8 cellular contexts compared by ENCODE assay signal in the genomic region with DNA sequence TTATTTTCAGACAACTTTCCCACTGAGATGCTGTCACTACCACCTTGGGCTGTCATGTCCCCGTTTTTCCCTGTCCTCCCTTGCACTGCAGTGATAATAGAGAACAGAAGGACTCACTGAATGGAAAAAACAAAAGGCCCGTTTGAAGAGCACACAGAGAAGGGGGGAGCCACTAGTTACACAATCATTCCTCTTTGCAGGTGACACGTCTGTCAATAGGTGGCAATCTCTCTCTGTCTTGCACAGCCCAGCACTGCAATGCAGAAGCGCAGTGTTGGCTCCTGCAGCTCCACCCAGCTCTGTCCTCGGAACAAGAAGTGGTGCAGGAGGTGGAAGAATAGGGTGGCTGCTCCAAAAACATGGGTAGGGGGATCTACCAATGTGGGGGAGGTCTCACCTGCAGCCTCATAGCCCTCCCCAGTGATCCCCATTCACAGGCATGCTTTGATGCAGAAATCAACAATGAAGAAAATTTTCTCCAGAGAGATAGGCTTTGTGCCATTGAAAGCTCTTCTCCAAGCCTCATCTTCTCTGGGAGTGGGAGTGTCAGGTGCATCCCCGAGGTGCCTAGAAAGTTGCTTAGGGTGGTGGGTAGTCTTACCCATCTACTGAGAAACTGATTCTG. TPM values are rescaled to one million over a fixed set of nuclear protein-coding genes. Genes with fewer than 3 reads are reported as not detected.
DNase-seq lines count a peak whose midpoint lies in the region; ATAC-seq, FAIRE-seq and TF ChIP-seq lines count a peak whose summit lies in the region.

No MANE protein-coding gene starts in this region.

- H3K9ac ChIP-seq in IMR-90 (ENCODE audit: low read depth, low read length) (no peak overlapping the region), NT2/D1 (ENCODE audit: insufficient read length, low read depth) (no peak overlapping the region)

- H3K4ac ChIP-seq in IMR-90 (ENCODE audit: low read depth, low read length) = no peak overlapping the region; the same call in 1 of the 2 replicates

- H4K20me1 ChIP-seq in IMR-90 (ENCODE audit: insufficient read depth, low read length) = peaks cover 78% of the 10 kb centered on the region

- H3K79me1 ChIP-seq in IMR-90 (ENCODE audit: low read depth in 1 of 2, low read length in 2 of 2) = peaks cover 49 to 76% of the 10 kb centered on the region in 2 experiments

- POLR2A ChIA-PET in IMR-90 (lab: Charles Lee; ENCODE audit: unreplicated experiment) = no interaction called here

- H2BK5ac ChIP-seq in IMR-90 (ENCODE audit: low read depth, low read length, poor library complexity, severe bottlenecking) = peak overlapping the region; percentile 39

- ATAC-seq in GM21576 (IDR thresholded peaks at IDR 0.05; ENCODE audit: unreplicated experiment) (peak; percentile 47), IMR-90 (ENCODE audit: low read depth) (no peak)

- no peak overlapping the region for H2BK20ac ChIP-seq in IMR-90 (ENCODE audit: low read depth, low read length)

- in situ Hi-C loops in G401 (cut with HindIII; ENCODE audit: low sequenced_read_pairs) = no loop called here
- in situ Hi-C loops in IMR-90 (cut with MboI; ENCODE audit: low sequenced_read_pairs) = no loop called here

- H3K9me3 ChIP-seq in IMR-90 (ENCODE audit: control insufficient read depth, insufficient read depth, low read length) (no peaks in the 10 kb centered on the region), NT2/D1 (ENCODE audit: insufficient read depth, low read length) (peaks cover 15% of the 10 kb centered on the region), tibial nerve (no peaks in the 10 kb centered on the region)

- intact Hi-C loops in IMR-90 (cut with micrococcal nuclease) = no loop called here

- H3K27me3 ChIP-seq in IMR-90 (ENCODE audit: control insufficient read depth, insufficient read depth, low read length) (no peaks in the 10 kb centered on the region), NT2/D1 (ENCODE audit: insufficient read depth, insufficient read length) (no peaks in the 10 kb centered on the region), tibial nerve (no peaks in the 10 kb centered on the region)

- FAIRE-seq in frontal cortex (lab: Jason Lieb, UNC) = no peak

- peak overlapping the region; percentile 18 for H2AK9ac ChIP-seq in IMR-90 (replicated peaks; ENCODE audit: low read depth, low read length, poor library complexity)

- no peak overlapping the region for H4K5ac ChIP-seq in IMR-90 (ENCODE audit: low read depth, low read length)

- H3K4me1 ChIP-seq in IMR-90 (ENCODE audit: control insufficient read depth, insufficient read depth, low read length) (peaks cover 34% of the 10 kb centered on the region), NT2/D1 (ENCODE audit: insufficient read depth, insufficient read length) (peaks cover 3% of the 10 kb centered on the region), tibial nerve (peaks cover 3 to 88% (median 55%) of the 10 kb centered on the region in 4 donors)

- H3K4me3 ChIP-seq in IMR-90 (ENCODE audit: insufficient read depth, low read depth, low read length) (no peak overlapping the region), NT2/D1 (ENCODE audit: insufficient read length, low read depth) (no peak overlapping the region), tibial nerve (no peak overlapping the region)

- H3K4me2 ChIP-seq in IMR-90 (ENCODE audit: low read depth, low read length) = peak overlapping the region; percentile 2; the same call in 1 of the 2 replicates

- H2AFZ ChIP-seq in IMR-90 (replicated peaks; ENCODE audit: low read length, poor library complexity) = peak overlapping the region; percentile 5

- no peak for TF ChIP-seq POLR2A in IMR-90 (IDR thresholded peaks at IDR 0.05; ENCODE audit: low read depth, low read length)
- TF ChIP-seq POLR2A in tibial nerve (IDR thresholded peaks at IDR 0.05) = no peak

- H3K18ac ChIP-seq in IMR-90 (ENCODE audit: low read depth, low read length) = no peak overlapping the region

- no peak overlapping the region for H3K14ac ChIP-seq in IMR-90 (replicated peaks; ENCODE audit: low read depth, low read length)

- peaks cover 27% of the 10 kb centered on the region for H3K36me3 ChIP-seq in IMR-90 (ENCODE audit: control insufficient read depth, insufficient read depth, low read length)
- peaks cover 45% of the 10 kb centered on the region for H3K36me3 ChIP-seq in NT2/D1 (ENCODE audit: insufficient read depth, insufficient read length, low read length)
- no peaks in the 10 kb centered on the region for H3K36me3 ChIP-seq in tibial nerve

- peak overlapping the region; percentile 24; the same call in 1 of the 2 replicates for H3K27ac ChIP-seq in IMR-90 (ENCODE audit: insufficient read depth, low read length)
- H3K27ac ChIP-seq in tibial nerve = peak overlapping the region; percentile 63 to 89 (median 84)

- H4K91ac ChIP-seq in IMR-90 (ENCODE audit: insufficient read depth, low read depth, low read length) = no peak overlapping the region

- TF ChIP-seq RAD21 in IMR-90 (IDR thresholded peaks at IDR 0.05; ENCODE audit: low read length) = peak; percentile 43; the same call in 1 of the 2 replicates

- TF ChIP-seq CTCF in IMR-90 (conservative IDR thresholded peaks at IDR 0.05; ENCODE audit: low read depth, low read length) = peak; percentile 34
- TF ChIP-seq CTCF in tibial nerve (IDR thresholded peaks at IDR 0.05) = peak in 4 of 5 experiments; percentile 19 to 45 (median 34)

- peak overlapping the region; percentile 16; the same call in 1 of the 2 replicates for H3K23ac ChIP-seq in IMR-90 (ENCODE audit: low read depth, low read length)

- no peak for TF ChIP-seq EP300 in tibial nerve (IDR thresholded peaks at IDR 0.05)

- CTCF ChIA-PET in IMR-90 (lab: Yijun Ruan, JAX) = interaction anchor here (0.9 to 4.6 kb wide), 5 partner anchors 8 to 140 kb away, joined by 3 to 25 read pairs (median 6); no protein-coding TSS in a partner anchor

- no CpG with 5 or more reads among the region's 6 CpGs for WGBS in IMR-90 (ENCODE audit: extremely low coverage in 2 of 2, insufficient read length in 1 of 2), 2 experiments
- 14 to 17% methylated on average over 6 of the region's 6 CpGs for WGBS in tibial nerve, 2 donors

- H2AK5ac ChIP-seq in IMR-90 (ENCODE audit: low read depth, low read length) = no peak overlapping the region

- H3K9me1 ChIP-seq in IMR-90 (ENCODE audit: insufficient read depth, low read length) = peaks cover 25% of the 10 kb centered on the region

- no peak overlapping the region; a peak in 1 of 4 replicates for H4K8ac ChIP-seq in IMR-90 (ENCODE audit: low read depth in 2 of 2, low read length in 2 of 2)

- dilution Hi-C loops in IMR-90 (cut with HindIII; ENCODE audit: low sequenced_read_pairs, unreplicated experiment) = no loop called here

- DNase-seq in G401 (ENCODE audit: low spot score) = peak; percentile 95
- DNase-seq in IMR-90 = no peak
- peak; percentile 27 for DNase-seq in NT2/D1 (ENCODE audit: low read depth, low spot score)
- DNase-seq in cerebellar cortex (ENCODE audit: low spot score) = peak; percentile 96
- peak; percentile 75 for DNase-seq in left kidney (ENCODE audit: low read depth, low spot score)
- no peak for DNase-seq in tibial nerve (ENCODE audit: low spot score in 2 of 2)
- no peak for DNase-seq in frontal cortex (ENCODE audit: low spot score in 2 of 2)

- no peak overlapping the region for H3K56ac ChIP-seq in IMR-90 (ENCODE audit: extremely low read depth, insufficient read depth, low read length)

- no TSS peak for BruUV-seq in IMR-90 (replicated peaks; lab: Mats Ljungman, UMichigan)

- H2BK120ac ChIP-seq in IMR-90 (ENCODE audit: low read depth, low read length) = no peak overlapping the region

- H2BK15ac ChIP-seq in IMR-90 (ENCODE audit: low read depth, low read length) = no peak overlapping the region

TF ChIP-seq in IMR-90, 13 proteins besides CTCF, POLR2A, EP300 and RAD21:
- TF ChIP-seq MAZ (IDR thresholded peaks at IDR 0.05; ENCODE audit: borderline replicate concordance, low read depth, low read length) (no peak), BHLHE40 (IDR thresholded peaks at IDR 0.05; ENCODE audit: low read depth, low read length) (no peak), FOS (IDR thresholded peaks at IDR 0.05; ENCODE audit: low read depth, low read length) (no peak), NFE2L2 (IDR thresholded peaks at IDR 0.05; ENCODE audit: low read depth, low read length) (no peak), SMC3 (IDR thresholded peaks at IDR 0.05; ENCODE audit: low read depth, low read length) (0 out of 2 replicates have a peak, but pooled peaks have one; percentile 15), MAFK (IDR thresholded peaks at IDR 0.05; ENCODE audit: low read depth, low read length) (no peak), CEBPB (IDR thresholded peaks at IDR 0.05; ENCODE audit: low read depth, low read length) (peak; percentile 68; the same call in 1 of the 2 replicates), CHD1 (IDR thresholded peaks at IDR 0.05; ENCODE audit: low read depth, low read length) (no peak), RCOR1 (IDR thresholded peaks at IDR 0.05; ENCODE audit: insufficient replicate concordance, low read length) (no peak)
- TF ChIP-seq, protein P1, sequence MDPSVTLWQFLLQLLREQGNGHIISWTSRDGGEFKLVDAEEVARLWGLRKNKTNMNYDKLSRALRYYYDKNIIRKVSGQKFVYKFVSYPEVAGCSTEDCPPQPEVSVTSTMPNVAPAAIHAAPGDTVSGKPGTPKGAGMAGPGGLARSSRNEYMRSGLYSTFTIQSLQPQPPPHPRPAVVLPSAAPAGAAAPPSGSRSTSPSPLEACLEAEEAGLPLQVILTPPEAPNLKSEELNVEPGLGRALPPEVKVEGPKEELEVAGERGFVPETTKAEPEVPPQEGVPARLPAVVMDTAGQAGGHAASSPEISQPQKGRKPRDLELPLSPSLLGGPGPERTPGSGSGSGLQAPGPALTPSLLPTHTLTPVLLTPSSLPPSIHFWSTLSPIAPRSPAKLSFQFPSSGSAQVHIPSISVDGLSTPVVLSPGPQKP (IDR thresholded peaks at IDR 0.05; ENCODE audit: borderline replicate concordance, low read depth, low read length) = no peak

RNA-seq across cellular contexts. Expression of a gene that starts 31.8 kb away (rescaled TPM):
- total RNA-seq in G401 (2014; rRNA removed; shearing (Covaris generic)) = 117 and 179 TPM in 2 replicates
- total RNA-seq in IMR-90 (2012; rRNA removed) (1,097 and 1,642 TPM in 2 replicates), tibial nerve (100 to 1,000 TPM; 389 to 942 (median 486) TPM), frontal cortex (32.2 TPM)
- polyA plus RNA-seq in IMR-90 (2012; rRNA removed) = 864 and 916 TPM in 2 replicates
- 367 and 446 TPM in 2 replicates for polyA plus RNA-seq in IMR-90 (2012; cell fraction: cytosol; rRNA removed)
- polyA plus RNA-seq in IMR-90 (2012; cell fraction: nucleus; rRNA removed; ENCODE audit: low replicate concordance) = 302 and 555 TPM in 2 replicates

Comparison
In these comparisons a context has a peak if more than half of its experiments do, and no peak if none do; other contexts are left out.
1. DNase-seq: peak in G401 (single experiment), NT2/D1 (single experiment), cerebellar cortex (single experiment) and left kidney (single experiment); none in IMR-90 (single experiment), tibial nerve (0 of 2) and frontal cortex (0 of 2).